23 cellular contexts compared by ENCODE assay signal in the genomic region with DNA sequence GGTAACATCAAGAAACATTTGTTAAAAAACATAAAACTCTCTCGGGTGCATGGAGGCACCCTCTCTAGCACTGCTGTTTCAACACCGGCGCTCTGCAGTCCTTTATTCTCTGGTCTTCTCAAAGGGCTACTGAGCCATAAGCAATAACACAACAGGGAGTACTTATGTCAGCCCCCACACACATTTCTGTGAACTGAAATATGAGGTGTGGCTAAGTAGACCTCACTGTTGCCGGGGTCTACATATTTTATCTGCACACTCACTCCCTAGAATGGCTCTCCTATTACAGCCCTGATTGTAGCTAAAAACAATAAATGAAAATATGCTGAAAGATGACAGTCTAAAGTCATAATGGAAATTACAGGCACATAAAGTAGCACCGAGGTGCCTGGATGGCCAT.
"Had no signal": no experiment of that assay in that cellular context is flagged by ENCODE, and none has a peak within 500 bp of the region (broad histone marks: within the 10 kb centered on the region; RNA-seq: fewer than 3 reads in every experiment).

No MANE protein-coding gene starts in this region.

- DNase-seq: cortex of kidney; effector memory CD8-positive, alpha-beta T cell; erythroblast; hypothalamus; kidney; mesendoderm; midbrain; naive thymus-derived CD4-positive, alpha-beta T cell; nucleus accumbens; ovary; psoas muscle; right cardiac atrium; stimulated activated CD4-positive, alpha-beta T cell treated with anti-CD3 and anti-CD28 coated beads, Interleukin-12 subunit alpha, Interleukin-12 subunit beta, amount 100 ng/mL, for 4 hours; stimulated activated CD4-positive, alpha-beta T cell treated with anti-CD3 and anti-CD28 coated beads, Interleukin-1b, Interleukin-23, amount 100 ng/mL, for 48 hours; stimulated activated CD4-positive, alpha-beta T cell treated with anti-CD3 and anti-CD28 coated beads, Interleukin-4, amount 100 ng/mL, for 1 hour; stimulated activated CD8-positive, alpha-beta memory T cell treated with anti-CD3 and anti-CD28 coated beads, Interleukin-4, amount 100 ng/mL, for 48 hours; stimulated activated naive CD4-positive, alpha-beta T cell; stimulated activated naive CD8-positive, alpha-beta T cell treated with anti-CD3 and anti-CD28 coated beads, Interleukin-15, amount 100 ng/mL, for 72 hours; transverse colon had no signal

- H3K27ac ChIP-seq: neural progenitor cell, ovary, psoas muscle, suprapubic skin, transverse colon had no signal

- H3K9me3 ChIP-seq: ovary, psoas muscle, suprapubic skin, transverse colon had no signal

- H3K9ac ChIP-seq: neural progenitor cell had no signal

- H3K4me2 ChIP-seq: neural progenitor cell, smooth muscle cell had no signal

- H3K36me3 ChIP-seq: neural progenitor cell, ovary, suprapubic skin, transverse colon had no signal

- H3K4me1 ChIP-seq: psoas muscle, suprapubic skin, transverse colon had no signal

- H3K4me3 ChIP-seq: neural progenitor cell, ovary, psoas muscle, smooth muscle cell, suprapubic skin, transverse colon had no signal

- H2AFZ ChIP-seq: neural progenitor cell had no signal

- H3K27me3 ChIP-seq: neural progenitor cell, ovary, suprapubic skin, transverse colon had no signal

- ATAC-seq: effector memory CD8-positive, alpha-beta T cell; left lobe of liver; naive thymus-derived CD4-positive, alpha-beta T cell; psoas muscle; right cardiac atrium; stimulated activated naive CD8-positive, alpha-beta T cell treated with anti-CD3 and anti-CD28 coated beads, Interleukin-15, amount 100 ng/mL, for 72 hours had no signal
